1 cellular context compared by ENCODE assay signal in the genomic region with DNA sequence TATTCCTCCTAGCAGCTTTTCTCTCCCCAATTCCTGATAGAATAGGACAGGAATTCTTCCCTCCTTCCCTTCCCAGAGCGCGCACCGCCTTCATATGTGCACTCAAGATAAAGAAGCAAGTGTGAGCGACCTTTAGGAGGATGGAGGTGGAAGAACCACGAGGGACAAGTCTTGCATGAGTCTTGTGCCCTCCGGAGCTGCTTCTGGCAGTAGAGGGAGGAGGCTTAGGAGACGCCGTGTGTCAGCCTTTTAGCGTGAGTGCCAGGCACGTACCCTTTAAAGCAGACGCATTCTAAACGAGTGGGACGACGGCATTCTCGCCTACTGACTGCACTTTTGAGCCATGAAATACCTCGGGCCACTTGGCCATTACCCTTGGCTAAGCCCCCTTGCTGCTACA.
TF ChIP-seq lines count a peak whose summit lies in the region.

No MANE protein-coding gene starts in this region.

TF ChIP-seq in IMR-90, 13 proteins besides CTCF, POLR2A, EP300 and RAD21:
- TF ChIP-seq BHLHE40 (IDR thresholded peaks at IDR 0.05; ENCODE audit: low read depth, low read length) = no peak
- TF ChIP-seq FOS (IDR thresholded peaks at IDR 0.05; ENCODE audit: low read depth, low read length) = no peak
- TF ChIP-seq NFE2L2 (IDR thresholded peaks at IDR 0.05; ENCODE audit: low read depth, low read length) = no peak
- no peak for TF ChIP-seq MXI1 (IDR thresholded peaks at IDR 0.05; ENCODE audit: borderline replicate concordance, low read depth, low read length)
